ENCODE assay signal across 29 cellular contexts in the genomic region with DNA sequence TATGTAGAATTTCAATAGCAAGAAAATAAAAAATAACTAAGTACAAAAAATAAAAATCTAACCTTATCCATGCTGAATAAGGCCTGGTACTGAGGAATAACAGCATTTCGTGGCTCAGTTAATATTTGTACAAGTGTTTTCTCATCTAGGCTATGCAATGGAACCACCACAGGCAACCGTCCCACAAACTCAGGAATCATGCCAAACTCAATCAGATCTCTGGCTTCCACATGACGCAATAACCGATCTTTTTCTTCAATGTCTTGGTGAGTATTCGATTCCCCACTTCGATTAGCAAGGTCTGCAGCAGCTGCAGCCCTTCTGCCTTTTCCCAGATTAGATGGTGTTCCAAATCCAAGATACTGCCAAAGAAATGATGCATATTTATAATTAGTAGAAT. TPM values are rescaled to one million over a fixed set of nuclear protein-coding genes. Genes with fewer than 3 reads are reported as not detected.
"Had no signal": no experiment of that assay in that cellular context is flagged by ENCODE, and none has a peak within 500 bp of the region (broad histone marks: within the 10 kb centered on the region; RNA-seq: fewer than 3 reads in every experiment).

No MANE protein-coding gene starts in this region.

- H3K4me1 ChIP-seq: colonic mucosa, esophagus muscularis mucosa, psoas muscle, spleen, suprapubic skin, transverse colon, upper lobe of right lung, uterus had no signal

- DNase-seq: colonic mucosa; effector CD8-positive, alpha-beta T cell; foreskin melanocyte; glutamatergic neuron; hypothalamus; immature natural killer cell; islet precursor cell; kidney glomerular epithelial cell; left colon; left ventricle myocardium superior; natural killer cell; occipital lobe; ovary; posterior cingulate gyrus; psoas muscle; right cardiac atrium; spleen; stimulated activated CD4-positive, alpha-beta T cell treated with anti-CD3 and anti-CD28 coated beads, Interleukin-4, amount 100 ng/mL, for 4 hours; stimulated activated naive CD8-positive, alpha-beta T cell treated with anti-CD3 and anti-CD28 coated beads, Interleukin-15, amount 100 ng/mL, for 72 hours; transverse colon; upper lobe of right lung; uterus had no signal

- H3K4me3 ChIP-seq: colonic mucosa, esophagus muscularis mucosa, lung, ovary, psoas muscle, skin epidermis, spleen, suprapubic skin, transverse colon, upper lobe of right lung, uterus had no signal

- H3K27ac ChIP-seq: colonic mucosa, esophagus muscularis mucosa, ovary, psoas muscle, skin epidermis, spleen, suprapubic skin, transverse colon, upper lobe of right lung, uterus had no signal

- H3K9me3 ChIP-seq: colonic mucosa, esophagus muscularis mucosa, ovary, psoas muscle, spleen, suprapubic skin, transverse colon, upper lobe of right lung, uterus had no signal

- H3K36me3 ChIP-seq: ovary, uterus had no signal

- ATAC-seq: left colon; left ventricle myocardium superior; natural killer cell; psoas muscle; right cardiac atrium; stimulated activated memory B cell treated with anti-CD40 and anti-IgM and Interleukin-4, amounts not matched to agents 10 μg/mL and 1 μg/mL and 100 μg/mL, for 72 hours; stimulated activated naive CD8-positive, alpha-beta T cell treated with anti-CD3 and anti-CD28 coated beads, Interleukin-15, amount 100 ng/mL, for 72 hours; upper lobe of right lung had no signal

- FAIRE-seq: endothelial cell of umbilical vein had no signal

- H3K27me3 ChIP-seq: colonic mucosa, esophagus muscularis mucosa, ovary, spleen, suprapubic skin, transverse colon, upper lobe of right lung, uterus had no signal

RNA-seq across cellular contexts. Expression of gene CILP, which starts 56.6 kb away (rescaled TPM):
- total RNA-seq: endothelial cell of umbilical vein, epithelial cell of proximal tubule had no signal
